In the genomic region with DNA sequence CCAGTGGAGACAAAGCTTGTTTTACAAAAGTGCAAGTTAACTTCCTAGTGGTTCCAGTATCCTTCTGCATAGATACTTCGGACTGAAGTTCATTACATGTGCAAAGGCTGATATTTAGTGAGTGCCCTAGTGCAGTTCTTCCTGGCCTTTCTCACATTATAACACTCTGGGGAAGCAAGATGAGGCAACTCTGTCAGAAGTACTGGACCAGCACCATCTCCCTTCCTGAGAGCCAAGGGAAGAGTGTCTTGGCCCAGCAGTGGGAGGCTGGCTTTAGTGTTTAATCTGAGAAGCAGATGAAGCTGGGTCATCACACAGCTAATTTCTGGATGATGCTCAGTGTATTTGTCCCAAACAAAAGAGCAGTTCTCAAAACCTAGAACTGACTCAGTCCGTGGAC, we compare ENCODE assay signal across 29 cellular contexts.
"Had no signal": no experiment of that assay in that cellular context is flagged by ENCODE, and none has a peak within 500 bp of the region (broad histone marks: within the 10 kb centered on the region; RNA-seq: fewer than 3 reads in every experiment).

No MANE protein-coding gene starts in this region.

- H3K4me3 ChIP-seq: body of pancreas, esophagus squamous epithelium, heart left ventricle had no signal

- DNase-seq: activated B cell treated with CpG ODN at 0.5 μM for 24 hours; activated CD4-positive, alpha-beta memory T cell treated with anti-CD3 and anti-CD28 coated beads, Interleukin-2, amount 10 ng/mL, durations not matched to agents 7 days and 5 days; activated CD4-positive, alpha-beta T cell treated with anti-CD3 and anti-CD28 coated beads, Interleukin-2, amount 10 ng/mL, durations not matched to agents 7 days and 5 days; activated CD4-positive, alpha-beta T cell treated with anti-CD3 and anti-CD28 coated beads, Interleukin-2, amount 50 U/mL, for 4 hours; activated CD8-positive, alpha-beta memory T cell treated with anti-CD3 and anti-CD28 coated beads, Interleukin-2, amount 50 U/mL, for 48 hours; activated gamma-delta T cell; activated naive CD4-positive, alpha-beta T cell; activated naive CD4-positive, alpha-beta T cell treated with anti-CD3 and anti-CD28 coated beads, Interleukin-2, amount 10 ng/mL, durations not matched to agents 7 days and 5 days; activated T-cell treated with anti-CD3 and anti-CD28 coated beads for 4 hours; activated T-cell treated with anti-CD3 and anti-CD28 coated beads, Interleukin-2, amount 50 U/mL, for 24 hours; activated T-cell treated with anti-CD3 and anti-CD28 coated beads, Interleukin-2, amount 50 U/mL, for 72 hours; amniotic stem cell; anterior cingulate cortex; caudate nucleus; cortex of kidney; dermis blood vessel endothelial cell; effector CD4-positive, alpha-beta T cell; effector memory CD8-positive, alpha-beta T cell; erythroblast; esophagus squamous epithelium; foreskin melanocyte; glutamatergic neuron; heart left ventricle; SW 1271; T-cell; T1000; WERI-Rb-1 had no signal

- H3K27ac ChIP-seq: body of pancreas, esophagus squamous epithelium, heart left ventricle, WERI-Rb-1 had no signal

- H3K4me1 ChIP-seq: body of pancreas, esophagus squamous epithelium, heart left ventricle had no signal

- H3K9me3 ChIP-seq: body of pancreas had no signal

- H3K27me3 ChIP-seq: body of pancreas, esophagus squamous epithelium, heart left ventricle had no signal

- H3K36me3 ChIP-seq: esophagus squamous epithelium, heart left ventricle, WERI-Rb-1 had no signal

- ATAC-seq: activated CD4-positive, CD25-positive, alpha-beta regulatory T cell treated with anti-CD3 and anti-CD28 coated beads, Interleukin-2, amount 50 U/mL, for 24 hours; activated T-cell treated with anti-CD3 and anti-CD28 coated beads, Interleukin-2, amount 50 U/mL, for 72 hours; body of pancreas; effector memory CD8-positive, alpha-beta T cell; heart left ventricle; T-cell had no signal
